In the genomic region with DNA sequence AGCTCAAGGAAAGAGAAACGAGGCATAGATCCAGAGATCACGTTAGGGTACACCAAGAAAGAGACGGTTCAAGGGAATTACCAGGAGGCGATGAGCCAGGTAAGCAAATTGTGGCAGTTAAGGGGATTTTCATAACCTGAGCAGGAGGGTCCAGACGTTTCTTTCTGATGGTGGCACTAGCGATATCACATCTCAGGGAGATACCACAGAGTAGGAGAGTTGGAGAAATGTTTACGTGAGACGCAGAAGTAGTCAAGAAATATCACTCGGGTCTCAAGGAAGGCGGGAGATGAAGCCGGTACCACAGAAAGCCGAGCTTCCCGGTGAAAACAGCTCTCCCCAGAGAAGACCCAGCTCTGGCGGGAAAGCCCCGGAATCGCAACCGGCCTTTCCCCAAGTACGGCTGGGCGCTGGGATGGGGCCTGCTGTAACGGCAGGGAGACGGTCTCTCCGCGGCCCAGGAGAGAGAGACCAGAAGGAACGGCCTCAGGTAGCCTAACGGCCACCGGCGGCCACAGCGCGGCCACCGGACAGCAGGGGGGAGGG, we compare ENCODE assay signal across 8 cellular contexts. TPM values are rescaled to one million over a fixed set of nuclear protein-coding genes. Genes with fewer than 3 reads are reported as not detected.
DNase-seq lines count a peak whose midpoint lies in the region; ATAC-seq, FAIRE-seq and TF ChIP-seq lines count a peak whose summit lies in the region.

No MANE protein-coding gene starts in this region.

- in situ Hi-C loops in astrocyte of the cerebellum (cut with HindIII; ENCODE audit: low sequenced_read_pairs): no loop called here

- peak overlapping the region; percentile 97 for H3K27ac ChIP-seq in kidney (ENCODE audit: low read depth in 2 of 2, low read length in 2 of 2)

- peak overlapping the region; percentile 85 to 98 for H3K9ac ChIP-seq in kidney (ENCODE audit: low read length in 2 of 2)

- H3K4me3 ChIP-seq in AG10803 (ENCODE audit: low read length): peak overlapping the region; percentile 91
- peak overlapping the region; percentile 77 for H3K4me3 ChIP-seq in astrocyte of the cerebellum (ENCODE audit: low read depth, low read length)
- H3K4me3 ChIP-seq in kidney (ENCODE audit: low read length in 2 of 2): peak overlapping the region; percentile 82 to 98

- intact Hi-C loops in kidney (cut with DNase I): no loop called here

- ATAC-seq in HG03378 (IDR thresholded peaks at IDR 0.05; ENCODE audit: unreplicated experiment): peak; percentile 35
- ATAC-seq in left lobe of liver: no peak

- H3K4me1 ChIP-seq in kidney (ENCODE audit: control insufficient read depth in 1 of 2, insufficient read depth in 1 of 2, low read depth in 1 of 2, low read length in 2 of 2): peaks cover 7 to 12% of the 10 kb centered on the region in 2 donors

- FAIRE-seq in GM19239 (lab: Jason Lieb, UNC): peak; percentile 56
- FAIRE-seq in kidney (lab: Jason Lieb, UNC): no peak

- DNase-seq in AG10803 (ENCODE audit: low read depth) (no peak), GM19239 (ENCODE audit: insufficient read length, low spot score) (no peak), SW480 (ENCODE audit: low spot score) (peak; percentile 36), astrocyte of the cerebellum (ENCODE audit: low read depth) (no peak), kidney (no peak), left lobe of liver (ENCODE audit: low spot score) (no peak)
- peak; percentile 7 to 32 (median 14) for DNase-seq in stimulated activated CD4-positive, alpha-beta T cell treated with anti-CD3 and anti-CD28 coated beads, TNF-alpha, amount 100 ng/mL, for 48 hours (ENCODE audit: low read depth in 3 of 3)

- no peak for TF ChIP-seq CTCF in AG10803 (conservative IDR thresholded peaks at IDR 0.05; ENCODE audit: low read length)
- no peak for TF ChIP-seq CTCF in astrocyte of the cerebellum (IDR thresholded peaks at IDR 0.05; ENCODE audit: low read depth, low read length, missing control alignments)
- no peak for TF ChIP-seq CTCF in kidney (IDR thresholded peaks at IDR 0.05; ENCODE audit: borderline replicate concordance, extremely low read depth, insufficient read depth)

- no peaks in the 10 kb centered on the region for H3K9me3 ChIP-seq in kidney (ENCODE audit: control insufficient read depth in 1 of 2, low read length in 2 of 2)

- H3K36me3 ChIP-seq in kidney (ENCODE audit: control insufficient read depth in 1 of 2, insufficient read depth in 2 of 2, low read length in 2 of 2): no peaks in the 10 kb centered on the region

RNA-seq across cellular contexts. Expression of gene SENP1, which starts 0.5 kb away (rescaled TPM):
- total RNA-seq in kidney (19.4 TPM), left lobe of liver (3.9 TPM)
- polyA plus RNA-seq in kidney (ENCODE audit: insufficient read depth, low read depth, low replicate concordance): 3.5 TPM

RNA-seq across cellular contexts. Expression of gene PFKM, which starts 13.8 kb away (rescaled TPM):
- total RNA-seq in kidney (67.7 TPM), left lobe of liver (5.4 TPM)
- polyA plus RNA-seq in kidney (ENCODE audit: insufficient read depth, low read depth, low replicate concordance): 69.6 TPM

RNA-seq across cellular contexts. Expression of gene ASB8, which starts 51.9 kb away (rescaled TPM):
- total RNA-seq in kidney (40.5 TPM), left lobe of liver (24.7 TPM)
- polyA plus RNA-seq in kidney (ENCODE audit: insufficient read depth, low read depth, low replicate concordance): 27.3 TPM

Comparison
In these comparisons a context has a peak if more than half of its experiments do, and no peak if none do; other contexts are left out.
1. DNase-seq: peak in SW480 (single experiment) and stimulated activated CD4-positive, alpha-beta T cell treated with anti-CD3 and anti-CD28 coated beads, TNF-alpha, amount 100 ng/mL, for 48 hours (3 of 3); none in AG10803 (single experiment), GM19239 (single experiment), astrocyte of the cerebellum (single experiment), kidney (single experiment) and left lobe of liver (single experiment).
2. RNA of gene PFKM, which starts 13.8 kb away (total RNA-seq): 67.7 TPM in kidney (single experiment); 5.4 TPM in left lobe of liver (single experiment); every median in the first group is over 10 times any median in the second.
3. Peak in every context shown above with its lines, with median percentiles within 50 percentile points of each other: H3K4me3 ChIP-seq.